Comparison of ENCODE assay signal across 8 cellular contexts in the genomic region with DNA sequence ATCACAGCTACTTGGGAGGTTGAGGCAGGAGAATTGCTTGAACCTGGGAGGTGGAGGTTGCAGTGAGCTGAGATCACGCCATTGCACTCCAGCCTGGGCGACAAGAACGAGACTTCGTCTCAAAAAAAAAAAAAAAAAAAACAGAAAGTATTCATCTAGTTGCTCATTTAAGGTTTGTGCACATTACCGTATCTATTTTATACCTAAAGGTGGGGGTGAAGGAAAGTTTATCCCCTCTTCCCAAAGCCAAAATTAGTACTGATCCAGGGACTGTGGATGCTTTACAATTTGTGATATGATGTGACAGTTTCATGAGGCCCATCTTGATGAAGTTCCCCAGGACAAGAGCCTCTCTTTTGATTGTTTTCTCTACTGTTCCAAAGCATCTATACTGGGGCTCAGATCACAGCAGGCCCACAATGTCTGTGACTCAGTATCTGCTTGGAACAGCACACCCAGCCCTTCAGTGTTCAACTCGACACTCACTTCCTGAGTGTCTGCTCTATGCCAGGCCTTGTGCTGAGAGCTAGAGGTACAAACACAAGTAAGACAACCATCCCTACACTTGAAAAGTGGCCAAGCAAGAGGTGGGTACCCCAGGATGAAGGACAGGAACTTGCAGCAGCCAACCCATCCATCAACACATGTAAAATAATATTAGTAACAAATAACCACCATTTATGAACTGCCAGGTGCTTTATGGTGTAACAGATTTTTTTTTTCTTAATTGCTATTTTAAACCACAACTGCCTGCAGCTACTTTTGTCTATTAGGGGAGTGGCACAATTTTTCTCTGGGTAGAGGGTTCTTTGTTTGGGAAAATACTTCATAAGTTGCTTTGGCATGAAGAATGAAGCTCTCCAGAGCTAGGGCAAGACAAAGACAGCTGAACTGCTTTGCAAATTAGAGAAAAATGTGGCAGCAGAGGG. TPM values are rescaled to one million over a fixed set of nuclear protein-coding genes. Genes with fewer than 3 reads are reported as not detected.
DNase-seq lines count a peak whose midpoint lies in the region; ATAC-seq and TF ChIP-seq lines count a peak whose summit lies in the region.

No MANE protein-coding gene starts in this region.

- peak overlapping the region; percentile 91 to 96 for H3K27ac Mint-ChIP-seq in activated naive CD4-positive, alpha-beta T cell treated with anti-CD3 and anti-CD28 coated beads, Interleukin-2, amount 50 U/mL, for 72 hours

- H3K9me3 ChIP-seq in right atrium auricular region (no peaks in the 10 kb centered on the region), mesenchymal stem cell (ENCODE audit: control insufficient read depth, low read length) (no peaks in the 10 kb centered on the region)

- no peak overlapping the region for H3K4ac ChIP-seq in mesenchymal stem cell (ENCODE audit: low read depth in 1 of 2, low read length in 2 of 2)

- H3K27ac ChIP-seq in right atrium auricular region (no peak overlapping the region), mesenchymal stem cell (ENCODE audit: low read length, poor library complexity, severe bottlenecking) (peak overlapping the region; percentile 27)

- ATAC-seq in Right ventricle myocardium superior (ENCODE audit: poor library complexity) (peak; percentile 72), GM21786 (IDR thresholded peaks at IDR 0.05; ENCODE audit: unreplicated experiment) (no peak), GM19467 (IDR thresholded peaks at IDR 0.05; ENCODE audit: unreplicated experiment) (no peak)
- peak; percentile 89 to 90 for ATAC-seq in activated naive CD4-positive, alpha-beta T cell treated with anti-CD3 and anti-CD28 coated beads, Interleukin-2, amount 50 U/mL, for 72 hours

- no peak overlapping the region for H4K91ac ChIP-seq in mesenchymal stem cell (ENCODE audit: low read length)

- H2AFZ ChIP-seq in mesenchymal stem cell (ENCODE audit: low read depth, low read length) = peak overlapping the region; percentile 60

- no peak for DNase-seq in Right ventricle myocardium superior
- DNase-seq in right atrium auricular region (ENCODE audit: low spot score) = no peak
- DNase-seq in activated naive CD4-positive, alpha-beta T cell treated with anti-CD3 and anti-CD28 coated beads, Interleukin-2, amount 50 U/mL, for 72 hours (ENCODE audit: low spot score in 2 of 2) = peak in 1 of 2 donors; percentile 22
- DNase-seq in mesenchymal stem cell = peak; percentile 43
- no peak for DNase-seq in D341Med (ENCODE audit: low spot score)
- DNase-seq in inferior parietal cortex (ENCODE audit: extremely low spot score) = no peak

- H3K23ac ChIP-seq in mesenchymal stem cell (ENCODE audit: low read length in 2 of 2) = no peak overlapping the region

- H4K8ac ChIP-seq in mesenchymal stem cell (ENCODE audit: low read length) = no peak overlapping the region

- 4% methylated on average over 1 of the region's 6 CpGs for WGBS in mesenchymal stem cell

- H3K36me3 ChIP-seq in right atrium auricular region (no peaks in the 10 kb centered on the region), mesenchymal stem cell (ENCODE audit: control insufficient read depth in 1 of 2, insufficient read depth in 2 of 2, low read depth in 1 of 2, low read length in 2 of 2) (no peaks in the 10 kb centered on the region)

- H3K4me2 ChIP-seq in mesenchymal stem cell (ENCODE audit: low read length, poor library complexity, severe bottlenecking) = no peak overlapping the region

- no peak overlapping the region for H2BK120ac ChIP-seq in mesenchymal stem cell (ENCODE audit: low read depth, low read length)

- TF ChIP-seq CTCF in right atrium auricular region (IDR thresholded peaks at IDR 0.05) = no peak

- H3K18ac ChIP-seq in mesenchymal stem cell (ENCODE audit: low read depth in 1 of 2, low read length in 2 of 2) = no peak overlapping the region

- H3K4me1 ChIP-seq in right atrium auricular region (no peaks in the 10 kb centered on the region), mesenchymal stem cell (ENCODE audit: control insufficient read depth, insufficient read depth, low read depth, low read length) (peaks cover 21% of the 10 kb centered on the region)

- H2AK5ac ChIP-seq in mesenchymal stem cell (ENCODE audit: low read length, severe bottlenecking) = no peak overlapping the region

- no peaks in the 10 kb centered on the region for H3K27me3 ChIP-seq in right atrium auricular region
- no peaks in the 10 kb centered on the region for H3K27me3 ChIP-seq in mesenchymal stem cell (ENCODE audit: control insufficient read depth in 1 of 2, insufficient read depth in 1 of 2, low read length in 2 of 2)

- no peak overlapping the region for H3K14ac ChIP-seq in mesenchymal stem cell (ENCODE audit: low read length in 2 of 2)

- H2BK12ac ChIP-seq in mesenchymal stem cell (ENCODE audit: low read length in 2 of 2) = no peak overlapping the region

- H2BK5ac ChIP-seq in mesenchymal stem cell (ENCODE audit: low read depth, low read length, poor library complexity, severe bottlenecking) = no peak overlapping the region

- intact Hi-C loops in Right ventricle myocardium superior (cut with DNase I) = no loop called here

- H2BK15ac ChIP-seq in mesenchymal stem cell (ENCODE audit: low read depth, poor library complexity, severe bottlenecking) = no peak overlapping the region

- peak overlapping the region; percentile 55 for H3K9ac ChIP-seq in mesenchymal stem cell (ENCODE audit: low read length)

- no peaks in the 10 kb centered on the region for H3K9me3 Mint-ChIP-seq in activated naive CD4-positive, alpha-beta T cell treated with anti-CD3 and anti-CD28 coated beads, Interleukin-2, amount 50 U/mL, for 72 hours

- H3K36me3 Mint-ChIP-seq in activated naive CD4-positive, alpha-beta T cell treated with anti-CD3 and anti-CD28 coated beads, Interleukin-2, amount 50 U/mL, for 72 hours = peaks cover 0 to 13% of the 10 kb centered on the region in 2 donors

- H3K4me3 ChIP-seq in right atrium auricular region (no peak overlapping the region), mesenchymal stem cell (ENCODE audit: insufficient read depth in 1 of 2, low read depth in 1 of 2, low read length in 2 of 2) (no peak overlapping the region)

- no peaks in the 10 kb centered on the region for H3K79me1 ChIP-seq in mesenchymal stem cell (replicated peaks; ENCODE audit: low read length, poor library complexity, severe bottlenecking)

RNA-seq across cellular contexts. Expression of a gene that starts 29.0 kb away (rescaled TPM):
- total RNA-seq in Right ventricle myocardium superior = 51.0 TPM
- total RNA-seq in right atrium auricular region = 10 to 100 TPM; 44.5 to 47.2 TPM
- total RNA-seq in activated naive CD4-positive, alpha-beta T cell treated with anti-CD3 and anti-CD28 coated beads, Interleukin-2, amount 50 U/mL, for 72 hours = 100 to 1,000 TPM; 159 to 210 TPM
- polyA plus RNA-seq in mesenchymal stem cell (2013, experiment 1 of 2) = 111 TPM
- polyA plus RNA-seq in mesenchymal stem cell (2013, experiment 2 of 2) = 113 TPM

RNA-seq across cellular contexts. Expression of a gene that starts 46.5 kb away (rescaled TPM):
- total RNA-seq in Right ventricle myocardium superior = 271 TPM
- total RNA-seq in right atrium auricular region = 100 to 1,000 TPM; 261 to 319 TPM
- 100 to 1,000 TPM; 216 to 408 TPM for total RNA-seq in activated naive CD4-positive, alpha-beta T cell treated with anti-CD3 and anti-CD28 coated beads, Interleukin-2, amount 50 U/mL, for 72 hours
- 541 TPM for polyA plus RNA-seq in mesenchymal stem cell (2013, experiment 1 of 2)
- 563 TPM for polyA plus RNA-seq in mesenchymal stem cell (2013, experiment 2 of 2)

Comparison
In these comparisons a context has a peak if more than half of its experiments do, and no peak if none do; other contexts are left out.
1. ATAC-seq: peak in Right ventricle myocardium superior (single experiment) and activated naive CD4-positive, alpha-beta T cell treated with anti-CD3 and anti-CD28 coated beads, Interleukin-2, amount 50 U/mL, for 72 hours (2 of 2); none in GM21786 (single experiment) and GM19467 (single experiment).